ENCODE assay signal across 11 cellular contexts in genomic region chr6:108578595-108579038, GRCh38. TPM values are rescaled to one million over a fixed set of nuclear protein-coding genes. Genes with fewer than 3 reads are reported as not detected.
DNase-seq lines count a peak whose midpoint lies in the region; TF ChIP-seq lines count a peak whose summit lies in the region.
"Had no signal": no experiment of that assay in that cellular context is flagged by ENCODE, and none has a peak within 500 bp of the region (broad histone marks: within the 10 kb centered on the region; RNA-seq: fewer than 3 reads in every experiment).

No MANE protein-coding gene starts in this region.

- no peak overlapping the region for H3K4me3 ChIP-seq in epithelial cell of esophagus (ENCODE audit: low read length)
- H3K4me3 ChIP-seq in mesenchymal stem cell (ENCODE audit: insufficient read depth in 1 of 2, low read depth in 1 of 2, low read length in 2 of 2), result no peak overlapping the region
- H3K4me3 ChIP-seq: thoracic aorta had no signal

- H3K18ac ChIP-seq in mesenchymal stem cell (ENCODE audit: low read depth in 1 of 2, low read length in 2 of 2), result peak overlapping the region in 1 of 2 experiments; percentile 52

- peaks cover 19% of the 10 kb centered on the region for H3K4me1 ChIP-seq in mesenchymal stem cell (ENCODE audit: control insufficient read depth, insufficient read depth, low read depth, low read length)

- peak overlapping the region; percentile 21 to 46 for H2BK12ac ChIP-seq in mesenchymal stem cell (ENCODE audit: low read length in 2 of 2)

- H2AK5ac ChIP-seq in mesenchymal stem cell (ENCODE audit: low read length, severe bottlenecking), result no peak overlapping the region

- peak overlapping the region; percentile 72 for H4K8ac ChIP-seq in mesenchymal stem cell (ENCODE audit: low read length)

- peak overlapping the region; percentile 26 for H3K4me2 ChIP-seq in mesenchymal stem cell (ENCODE audit: low read length, poor library complexity, severe bottlenecking)

- H3K9ac ChIP-seq in mesenchymal stem cell (ENCODE audit: low read length), result no peak overlapping the region

- H2AFZ ChIP-seq in mesenchymal stem cell (ENCODE audit: low read depth, low read length), result no peak overlapping the region

- H3K27me3 ChIP-seq in mesenchymal stem cell (ENCODE audit: control insufficient read depth in 1 of 2, insufficient read depth in 1 of 2, low read length in 2 of 2), result no peaks in the 10 kb centered on the region

- H3K4ac ChIP-seq in mesenchymal stem cell (ENCODE audit: low read depth in 1 of 2, low read length in 2 of 2), result peak overlapping the region in 1 of 2 experiments; percentile 18

- intact Hi-C loops in posterior vena cava (cut with DNase I), result loop anchor here in 1 of 2 donors (1.0 kb wide), 1 partner anchor 11 kb away; no protein-coding TSS in a partner anchor

- no peak overlapping the region for H4K91ac ChIP-seq in mesenchymal stem cell (ENCODE audit: low read length)

- H2BK120ac ChIP-seq in mesenchymal stem cell (ENCODE audit: low read depth, low read length), result no peak overlapping the region

- no peak overlapping the region for H3K14ac ChIP-seq in mesenchymal stem cell (ENCODE audit: low read length in 2 of 2)

- H2BK5ac ChIP-seq in mesenchymal stem cell (ENCODE audit: low read depth, low read length, poor library complexity, severe bottlenecking), result no peak overlapping the region

- H3K23ac ChIP-seq in mesenchymal stem cell (ENCODE audit: low read length in 2 of 2), result no peak overlapping the region

- peaks cover 7% of the 10 kb centered on the region for H3K79me1 ChIP-seq in mesenchymal stem cell (replicated peaks; ENCODE audit: low read length, poor library complexity, severe bottlenecking)

- no peak for TF ChIP-seq CTCF in epithelial cell of esophagus (IDR thresholded peaks at IDR 0.05; ENCODE audit: insufficient read depth, low read depth, low read length, missing control alignments)

- DNase-seq in A172 (ENCODE audit: low spot score) (peak; percentile 50), LHCN-M2 (ENCODE audit: low read depth) (peak; percentile 76), epithelial cell of esophagus (ENCODE audit: low read depth) (peak; percentile 36), mesenchymal stem cell (peak; percentile 86), posterior vena cava (ENCODE audit: low spot score) (no peak), C1 segment of cervical spinal cord (lab: John Stamatoyannopoulos, UW) (no peak), HuH-7 (ENCODE audit: low spot score) (no peak)
- no peak for DNase-seq in stimulated activated CD4-positive, alpha-beta T cell treated with anti-CD3 and anti-CD28 coated beads, Interleukin-4, amount 100 ng/mL, for 24 hours
- DNase-seq: stimulated activated CD4-positive, alpha-beta T cell treated with anti-CD3 and anti-CD28 coated beads, Interleukin-2, amount 100 ng/mL, for 24 hours; SW 1271 had no signal

- H3K27ac ChIP-seq in mesenchymal stem cell (ENCODE audit: low read length, poor library complexity, severe bottlenecking), result peak overlapping the region; percentile 17

- peaks cover 4 to 13% of the 10 kb centered on the region in 2 experiments for H3K36me3 ChIP-seq in mesenchymal stem cell (ENCODE audit: control insufficient read depth in 1 of 2, insufficient read depth in 2 of 2, low read depth in 1 of 2, low read length in 2 of 2)
- H3K36me3 ChIP-seq: thoracic aorta had no signal

- no peaks in the 10 kb centered on the region for H3K9me3 ChIP-seq in mesenchymal stem cell (ENCODE audit: control insufficient read depth, low read length)
- H3K9me3 ChIP-seq: thoracic aorta had no signal

- WGBS in mesenchymal stem cell, result 47% methylated on average over 7 of the region's 7 CpGs

- no peak overlapping the region for H2BK15ac ChIP-seq in mesenchymal stem cell (ENCODE audit: low read depth, poor library complexity, severe bottlenecking)

RNA-seq across cellular contexts. Expression of gene FOXO3, which starts 17.9 kb away (rescaled TPM):
- 10.9 and 11.4 TPM in 2 replicates for total RNA-seq in A172 (2014; rRNA removed; shearing (Covaris generic))
- total RNA-seq in LHCN-M2 (2014; rRNA removed) (41.0 and 58.8 TPM in 2 replicates), posterior vena cava (10 to 100 TPM; 53.8 to 57.7 TPM)
- polyA plus RNA-seq in LHCN-M2 (2012), result 13.6 TPM
- polyA plus RNA-seq in mesenchymal stem cell (2013, experiment 1 of 2), result 19.2 TPM
- 18.8 TPM for polyA plus RNA-seq in mesenchymal stem cell (2013, experiment 2 of 2)

Comparison
In these comparisons a context has a peak if more than half of its experiments do, and no peak if none do; other contexts are left out.
1. DNase-seq: peak in A172 (single experiment), LHCN-M2 (single experiment), epithelial cell of esophagus (single experiment) and mesenchymal stem cell (single experiment); none in stimulated activated CD4-positive, alpha-beta T cell treated with anti-CD3 and anti-CD28 coated beads, Interleukin-4, amount 100 ng/mL, for 24 hours (single experiment), posterior vena cava (single experiment), C1 segment of cervical spinal cord (0 of 14) and HuH-7 (single experiment).